17 cellular contexts compared by ENCODE assay signal in genomic region chr5:53426878-53427277, GRCh38.
"Had no signal": no experiment of that assay in that cellular context is flagged by ENCODE, and none has a peak within 500 bp of the region (broad histone marks: within the 10 kb centered on the region; RNA-seq: fewer than 3 reads in every experiment).

No MANE protein-coding gene starts in this region.

- H3K27ac Mint-ChIP-seq: activated CD8-positive, alpha-beta T cell treated with anti-CD3 and anti-CD28 coated beads for 36 hours; activated naive CD8-positive, alpha-beta T cell treated with anti-CD3 and anti-CD28 coated beads, Interleukin-2, amount 10 ng/mL, durations not matched to agents 7 days and 5 days; activated T-cell treated with anti-CD3 and anti-CD28 coated beads, Interleukin-2, amount 50 U/mL, for 72 hours; dendritic cell treated with granulocyte-macrophage colony-stimulating factor and Interleukin-4, amounts not matched to agents 40 ng/mL and 50 ng/mL, for 4 days; effector memory CD8-positive, alpha-beta T cell; naive thymus-derived CD4-positive, alpha-beta T cell; progenitor cell of endocrine pancreas; stimulated activated naive B cell treated with anti-CD40 and anti-IgM and Interleukin-4, amounts not matched to agents 10 μg/mL and 1 μg/mL and 100 μg/mL, for 72 hours had no signal

- ATAC-seq: activated CD8-positive, alpha-beta T cell treated with anti-CD3 and anti-CD28 coated beads for 36 hours; activated T-cell treated with anti-CD3 and anti-CD28 coated beads, Interleukin-2, amount 50 U/mL, for 72 hours; effector memory CD8-positive, alpha-beta T cell; naive thymus-derived CD4-positive, alpha-beta T cell; stimulated activated naive B cell treated with anti-CD40 and anti-IgM and Interleukin-4, amounts not matched to agents 10 μg/mL and 1 μg/mL and 100 μg/mL, for 72 hours had no signal

- H3K9me3 Mint-ChIP-seq: activated CD8-positive, alpha-beta T cell treated with anti-CD3 and anti-CD28 coated beads for 36 hours; activated naive CD8-positive, alpha-beta T cell treated with anti-CD3 and anti-CD28 coated beads, Interleukin-2, amount 10 ng/mL, durations not matched to agents 7 days and 5 days; activated T-cell treated with anti-CD3 and anti-CD28 coated beads, Interleukin-2, amount 50 U/mL, for 72 hours; dendritic cell treated with granulocyte-macrophage colony-stimulating factor and Interleukin-4, amounts not matched to agents 40 ng/mL and 50 ng/mL, for 4 days; effector memory CD8-positive, alpha-beta T cell; naive thymus-derived CD4-positive, alpha-beta T cell; stimulated activated naive B cell treated with anti-CD40 and anti-IgM and Interleukin-4, amounts not matched to agents 10 μg/mL and 1 μg/mL and 100 μg/mL, for 72 hours had no signal

- H3K27ac ChIP-seq: WERI-Rb-1 had no signal

- H3K4me3 Mint-ChIP-seq: activated CD8-positive, alpha-beta T cell treated with anti-CD3 and anti-CD28 coated beads for 36 hours; activated naive CD8-positive, alpha-beta T cell treated with anti-CD3 and anti-CD28 coated beads, Interleukin-2, amount 10 ng/mL, durations not matched to agents 7 days and 5 days; activated T-cell treated with anti-CD3 and anti-CD28 coated beads, Interleukin-2, amount 50 U/mL, for 72 hours; dendritic cell treated with granulocyte-macrophage colony-stimulating factor and Interleukin-4, amounts not matched to agents 40 ng/mL and 50 ng/mL, for 4 days; effector memory CD8-positive, alpha-beta T cell; naive thymus-derived CD4-positive, alpha-beta T cell; stimulated activated naive B cell treated with anti-CD40 and anti-IgM and Interleukin-4, amounts not matched to agents 10 μg/mL and 1 μg/mL and 100 μg/mL, for 72 hours had no signal

- H3K36me3 Mint-ChIP-seq: activated naive CD8-positive, alpha-beta T cell treated with anti-CD3 and anti-CD28 coated beads, Interleukin-2, amount 10 ng/mL, durations not matched to agents 7 days and 5 days; naive thymus-derived CD4-positive, alpha-beta T cell; stimulated activated naive B cell treated with anti-CD40 and anti-IgM and Interleukin-4, amounts not matched to agents 10 μg/mL and 1 μg/mL and 100 μg/mL, for 72 hours had no signal

- DNase-seq: activated CD4-positive, alpha-beta T cell treated with anti-CD3 and anti-CD28 coated beads for 4 hours; activated CD8-positive, alpha-beta memory T cell treated with anti-CD3 and anti-CD28 coated beads, Interleukin-2, amount 50 U/mL, for 4 hours; activated CD8-positive, alpha-beta T cell treated with anti-CD3 and anti-CD28 coated beads for 36 hours; activated gamma-delta T cell treated with Interleukin-2 at 50 U/mL for 16 hours; activated naive CD8-positive, alpha-beta T cell treated with anti-CD3 and anti-CD28 coated beads, Interleukin-2, amount 10 ng/mL, durations not matched to agents 7 days and 5 days; activated T-cell treated with anti-CD3 and anti-CD28 coated beads, Interleukin-2, amount 50 U/mL, for 72 hours; anterior cingulate cortex; cerebellar nuclear complex; effector memory CD8-positive, alpha-beta T cell; hypothalamus; naive thymus-derived CD4-positive, alpha-beta T cell; nucleus accumbens; stimulated activated CD4-positive, alpha-beta T cell treated with anti-CD3 and anti-CD28 coated beads, Interleukin-2, amount 100 ng/mL, for 24 hours; stimulated activated naive B cell treated with anti-CD40 and anti-IgM and Interleukin-4, amounts not matched to agents 10 μg/mL and 1 μg/mL and 100 μg/mL, for 72 hours; WERI-Rb-1 had no signal

- H3K4me1 Mint-ChIP-seq: activated naive CD8-positive, alpha-beta T cell treated with anti-CD3 and anti-CD28 coated beads, Interleukin-2, amount 10 ng/mL, durations not matched to agents 7 days and 5 days; naive thymus-derived CD4-positive, alpha-beta T cell; stimulated activated naive B cell treated with anti-CD40 and anti-IgM and Interleukin-4, amounts not matched to agents 10 μg/mL and 1 μg/mL and 100 μg/mL, for 72 hours had no signal

- H3K36me3 ChIP-seq: WERI-Rb-1 had no signal
